1 cellular context compared by ENCODE assay signal in genomic region chr12:103085541-103085940, GRCh38.
TF ChIP-seq lines count a peak whose summit lies in the region.

No MANE protein-coding gene starts in this region.

TF ChIP-seq in GM12878, 131 proteins besides CTCF, POLR2A, EP300 and RAD21 (continued from another document):
- TF ChIP-seq ZNF217 (IDR thresholded peaks at IDR 0.05), result peak; percentile 80; the same call in 1 of the 2 replicates
- TF ChIP-seq ESRRA (IDR thresholded peaks at IDR 0.05; ENCODE audit: low read length), result no peak
- TF ChIP-seq SRF (IDR thresholded peaks at IDR 0.05; ENCODE audit: low read depth in 2 of 2, low read length in 2 of 2), result no peak
- TF ChIP-seq FOXK2 (IDR thresholded peaks at IDR 0.05), result no peak
- peak; percentile 52; the same call in 1 of the 2 replicates for TF ChIP-seq BCL11A (IDR thresholded peaks at IDR 0.05; ENCODE audit: low read depth, low read length)
- peak; percentile 11; the same call in 1 of the 2 replicates for TF ChIP-seq JUNB (IDR thresholded peaks at IDR 0.05)
- TF ChIP-seq POU2F2 (IDR thresholded peaks at IDR 0.05; ENCODE audit: borderline replicate concordance, low read depth, low read length), result peak; percentile 62; the same call in 1 of the 3 replicates
- peak; percentile 77 for TF ChIP-seq RUNX3 (IDR thresholded peaks at IDR 0.05; ENCODE audit: low read length)
- TF ChIP-seq ZBTB40 (IDR thresholded peaks at IDR 0.05; ENCODE audit: borderline replicate concordance), result no peak
- TF ChIP-seq PKNOX1 (IDR thresholded peaks at IDR 0.05), result 0 out of 2 replicates have a peak, but pooled peaks have one; percentile 13
- TF ChIP-seq IKZF2 (IDR thresholded peaks at IDR 0.05), result peak in 1 of 2 experiments; percentile 20; a peak in 1 of 4 replicates
- no peak for TF ChIP-seq MTA3 (IDR thresholded peaks at IDR 0.05; ENCODE audit: borderline replicate concordance, low read length)
- TF ChIP-seq ATF7 (IDR thresholded peaks at IDR 0.05; ENCODE audit: low read depth), result no peak
- no peak; the same call in 1 of the 2 replicates for TF ChIP-seq IKZF1 (conservative IDR thresholded peaks at IDR 0.05)
- TF ChIP-seq TCF12 (IDR thresholded peaks at IDR 0.05; ENCODE audit: low read depth, low read length), result peak; percentile 65; the same call in 1 of the 2 replicates
- TF ChIP-seq MAX (IDR thresholded peaks at IDR 0.05; ENCODE audit: low read depth, low read length), result no peak
- 0 out of 2 replicates have a peak, but pooled peaks have one; percentile 44 for TF ChIP-seq TBL1XR1 (IDR thresholded peaks at IDR 0.05; ENCODE audit: low read depth, low read length)
- TF ChIP-seq KDM1A (IDR thresholded peaks at IDR 0.05; ENCODE audit: borderline replicate concordance), result no peak
- TF ChIP-seq PAX5 (IDR thresholded peaks at IDR 0.05; ENCODE audit: borderline replicate concordance, low read depth, low read length), result peak; percentile 49; the same call in 1 of the 2 replicates
- peak; percentile 28; the same call in 1 of the 2 replicates for TF ChIP-seq IRF4 (IDR thresholded peaks at IDR 0.05; ENCODE audit: low read depth, low read length)
- TF ChIP-seq NFIC (IDR thresholded peaks at IDR 0.05; ENCODE audit: low read depth, low read length), result peak; percentile 31; the same call in 1 of the 2 replicates
- TF ChIP-seq BHLHE40 (IDR thresholded peaks at IDR 0.05; ENCODE audit: borderline replicate concordance in 1 of 2, low read depth in 2 of 2, low read length in 1 of 2), result peak; percentile 48 to 63; a peak in 2 of 4 replicates
- TF ChIP-seq TCF3 (IDR thresholded peaks at IDR 0.05; ENCODE audit: borderline replicate concordance, insufficient read depth, low read depth, low read length), result peak; percentile 73; the same call in 1 of the 2 replicates
- peak; percentile 48 for TF ChIP-seq MTA2 (IDR thresholded peaks at IDR 0.05; ENCODE audit: low read depth)
- no peak for TF ChIP-seq CREB1 (IDR thresholded peaks at IDR 0.05; ENCODE audit: low read depth)
